25 cellular contexts compared by ENCODE assay signal in genomic region chr3:112925560-112925959, GRCh38. TPM values are rescaled to one million over a fixed set of nuclear protein-coding genes. Genes with fewer than 3 reads are reported as not detected.
"Had no signal": no experiment of that assay in that cellular context is flagged by ENCODE, and none has a peak within 500 bp of the region (broad histone marks: within the 10 kb centered on the region; RNA-seq: fewer than 3 reads in every experiment).

No MANE protein-coding gene starts in this region.

- H3K27ac Mint-ChIP-seq: immature natural killer cell; nephron progenitor cell; stimulated activated effector memory CD8-positive, alpha-beta T cell treated with anti-CD3 and anti-CD28 coated beads, Interleukin-12 subunit alpha, Interleukin-12 subunit beta, amount 100 ng/mL, for 72 hours had no signal

- H3K9me3 Mint-ChIP-seq: effector memory CD8-positive, alpha-beta T cell; immature natural killer cell; naive thymus-derived CD8-positive, alpha-beta T cell; nephron progenitor cell; stimulated activated effector memory CD8-positive, alpha-beta T cell treated with anti-CD3 and anti-CD28 coated beads, Interleukin-12 subunit alpha, Interleukin-12 subunit beta, amount 100 ng/mL, for 72 hours had no signal

- H3K36me3 Mint-ChIP-seq: immature natural killer cell had no signal

- H3K4me1 ChIP-seq: esophagus squamous epithelium, heart right ventricle, lower lobe of right lung, prostate gland, testis, tibial artery, upper lobe of left lung had no signal

- H3K4me1 Mint-ChIP-seq: immature natural killer cell; nephron progenitor cell; stimulated activated effector memory CD8-positive, alpha-beta T cell treated with anti-CD3 and anti-CD28 coated beads, Interleukin-12 subunit alpha, Interleukin-12 subunit beta, amount 100 ng/mL, for 72 hours had no signal

- H3K4me3 Mint-ChIP-seq: effector memory CD8-positive, alpha-beta T cell; immature natural killer cell; naive thymus-derived CD8-positive, alpha-beta T cell; nephron progenitor cell; stimulated activated effector memory CD8-positive, alpha-beta T cell treated with anti-CD3 and anti-CD28 coated beads, Interleukin-12 subunit alpha, Interleukin-12 subunit beta, amount 100 ng/mL, for 72 hours had no signal

- H3K36me3 ChIP-seq: lower lobe of right lung, prostate gland, sigmoid colon, tibial artery, upper lobe of left lung had no signal

- H3K27ac ChIP-seq: esophagus squamous epithelium, heart right ventricle, lower lobe of right lung, prostate gland, sigmoid colon, testis, tibial artery, upper lobe of left lung had no signal

- H3K27me3 ChIP-seq: esophagus squamous epithelium, heart right ventricle, sigmoid colon, testis, tibial artery, upper lobe of left lung had no signal

- DNase-seq: cortex of kidney; effector memory CD8-positive, alpha-beta T cell; erythroblast; esophagus squamous epithelium; glutamatergic neuron; heart right ventricle; hippocampal formation; immature natural killer cell; left ventricle myocardium superior; lower lobe of right lung; naive thymus-derived CD8-positive, alpha-beta T cell; nephron progenitor cell; right cardiac atrium; sigmoid colon; stimulated activated CD4-positive, alpha-beta T cell treated with anti-CD3 and anti-CD28 coated beads, Interleukin-2, amount 100 ng/mL, for 24 hours; stimulated activated CD4-positive, alpha-beta T cell treated with anti-CD3 and anti-CD28 coated beads, Interleukin-4, amount 100 ng/mL, for 24 hours; stimulated activated naive CD8-positive, alpha-beta T cell treated with anti-CD3 and anti-CD28 coated beads, Interleukin-15, Interleukin-2, amounts not matched to agents 100 U/mL and 50 U/mL, for 24 hours; testis; tibial artery; upper lobe of left lung had no signal

- ATAC-seq: effector memory CD8-positive, alpha-beta T cell; heart right ventricle; left ventricle myocardium superior; lower lobe of right lung; naive thymus-derived CD8-positive, alpha-beta T cell; right cardiac atrium; stimulated activated effector memory CD8-positive, alpha-beta T cell treated with anti-CD3 and anti-CD28 coated beads, Interleukin-12 subunit alpha, Interleukin-12 subunit beta, amount 100 ng/mL, for 72 hours; stimulated activated naive CD8-positive, alpha-beta T cell treated with anti-CD3 and anti-CD28 coated beads, Interleukin-15, Interleukin-2, amounts not matched to agents 100 U/mL and 50 U/mL, for 24 hours had no signal

- H3K9me3 ChIP-seq: esophagus squamous epithelium, lower lobe of right lung, prostate gland, sigmoid colon, testis, tibial artery, upper lobe of left lung had no signal

- H3K27me3 Mint-ChIP-seq: effector memory CD8-positive, alpha-beta T cell; naive thymus-derived CD8-positive, alpha-beta T cell had no signal

- H3K4me3 ChIP-seq: esophagus squamous epithelium, heart right ventricle, lower lobe of right lung, prostate gland, sigmoid colon, testis, tibial artery, upper lobe of left lung had no signal

RNA-seq across cellular contexts. Expression of gene CD200R1, which starts 49.3 kb away (rescaled TPM):
- total RNA-seq: dermis microvascular lymphatic vessel endothelial cell, myocyte, osteocyte had no signal
